Comparison of ENCODE assay signal across 18 cellular contexts in genomic region chr12:73950506-73950905, GRCh38.
"Had no signal": no experiment of that assay in that cellular context is flagged by ENCODE, and none has a peak within 500 bp of the region (broad histone marks: within the 10 kb centered on the region; RNA-seq: fewer than 3 reads in every experiment).

No MANE protein-coding gene starts in this region.

- H3K4me1 ChIP-seq: colonic mucosa, esophagus muscularis mucosa, transverse colon, vagina had no signal

- H3K36me3 Mint-ChIP-seq: activated naive CD8-positive, alpha-beta T cell; stimulated activated naive B cell treated with anti-CD40 and anti-IgM and Interleukin-4, amounts not matched to agents 10 μg/mL and 1 μg/mL and 100 μg/mL, for 72 hours had no signal

- H3K27me3 ChIP-seq: body of pancreas, colonic mucosa, esophagus muscularis mucosa, ovary, transverse colon, vagina had no signal

- H3K27ac ChIP-seq: body of pancreas, colonic mucosa, esophagus muscularis mucosa, ovary, transverse colon, vagina had no signal

- H3K4me1 Mint-ChIP-seq: activated CD4-positive, alpha-beta T cell treated with anti-CD3 and anti-CD28 coated beads, Interleukin-2, amount 10 ng/mL, durations not matched to agents 24 days and 14 days; nephron progenitor cell; stimulated activated naive B cell treated with anti-CD40 and anti-IgM and Interleukin-4, amounts not matched to agents 10 μg/mL and 1 μg/mL and 100 μg/mL, for 72 hours; T-helper 17 cell had no signal

- ATAC-seq: body of pancreas; stimulated activated naive B cell treated with anti-CD40 and anti-IgM and Interleukin-4, amounts not matched to agents 10 μg/mL and 1 μg/mL and 100 μg/mL, for 72 hours; T-helper 17 cell had no signal

- H3K9me3 Mint-ChIP-seq: activated CD4-positive, alpha-beta T cell treated with anti-CD3 and anti-CD28 coated beads, Interleukin-2, amount 10 ng/mL, durations not matched to agents 24 days and 14 days; nephron progenitor cell had no signal

- H3K36me3 ChIP-seq: colonic mucosa, esophagus muscularis mucosa, ovary, transverse colon, vagina had no signal

- H3K4me3 Mint-ChIP-seq: activated CD4-positive, alpha-beta T cell treated with anti-CD3 and anti-CD28 coated beads, Interleukin-2, amount 10 ng/mL, durations not matched to agents 24 days and 14 days; activated naive CD8-positive, alpha-beta T cell; nephron progenitor cell; stimulated activated naive B cell treated with anti-CD40 and anti-IgM and Interleukin-4, amounts not matched to agents 10 μg/mL and 1 μg/mL and 100 μg/mL, for 72 hours; T-helper 17 cell had no signal

- H3K27me3 Mint-ChIP-seq: activated CD4-positive, alpha-beta T cell treated with anti-CD3 and anti-CD28 coated beads, Interleukin-2, amount 10 ng/mL, durations not matched to agents 24 days and 14 days; activated naive CD8-positive, alpha-beta T cell; stimulated activated naive B cell treated with anti-CD40 and anti-IgM and Interleukin-4, amounts not matched to agents 10 μg/mL and 1 μg/mL and 100 μg/mL, for 72 hours; T-helper 17 cell had no signal

- DNase-seq: activated CD4-positive, alpha-beta T cell treated with anti-CD3 and anti-CD28 coated beads, Interleukin-2, amount 10 ng/mL, durations not matched to agents 24 days and 14 days; activated CD4-positive, CD25-positive, alpha-beta regulatory T cell; activated CD8-positive, alpha-beta memory T cell treated with anti-CD3 and anti-CD28 coated beads, Interleukin-2, amount 50 U/mL, for 48 hours; activated gamma-delta T cell treated with Interleukin-2 at 50 U/mL for 16 hours; amygdala; body of pancreas; caudate nucleus; colonic mucosa; glutamatergic neuron; kidney glomerular epithelial cell; nephron progenitor cell; ovary; stimulated activated naive B cell treated with anti-CD40 and anti-IgM and Interleukin-4, amounts not matched to agents 10 μg/mL and 1 μg/mL and 100 μg/mL, for 72 hours; T-helper 17 cell; transverse colon had no signal

- H3K4me3 ChIP-seq: body of pancreas, colonic mucosa, esophagus muscularis mucosa, ovary, transverse colon, vagina had no signal

- H3K9me3 ChIP-seq: body of pancreas, colonic mucosa, esophagus muscularis mucosa, ovary, transverse colon, vagina had no signal

- H3K27ac Mint-ChIP-seq: activated CD4-positive, alpha-beta T cell treated with anti-CD3 and anti-CD28 coated beads, Interleukin-2, amount 10 ng/mL, durations not matched to agents 24 days and 14 days; activated naive CD8-positive, alpha-beta T cell; nephron progenitor cell; stimulated activated naive B cell treated with anti-CD40 and anti-IgM and Interleukin-4, amounts not matched to agents 10 μg/mL and 1 μg/mL and 100 μg/mL, for 72 hours; T-helper 17 cell had no signal
